ENCODE assay signal across 29 cellular contexts in the genomic region with DNA sequence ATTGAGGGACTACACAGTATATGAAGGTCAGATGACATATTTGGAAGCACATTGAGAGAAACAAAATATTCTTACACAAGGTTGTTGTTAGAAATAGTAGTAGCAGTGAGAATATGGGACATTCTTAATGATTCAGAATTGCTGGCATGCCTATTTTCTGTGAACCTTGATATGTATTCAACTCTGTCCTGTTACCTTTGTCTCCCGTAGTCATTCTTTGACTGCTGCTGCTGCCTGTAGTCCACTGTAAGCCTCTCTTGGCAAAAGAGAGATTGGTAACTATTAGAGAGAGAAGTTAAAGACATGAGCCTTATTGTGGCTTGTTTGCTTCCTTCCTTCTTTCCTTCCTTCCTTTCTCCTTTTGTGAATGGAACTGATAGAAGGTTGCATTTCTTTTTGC.
A peak's percentile ranks its signal among the peaks of the same experiment; 100 is the strongest.
DNase-seq lines count a peak whose midpoint lies in the region; ATAC-seq and TF ChIP-seq lines count a peak whose summit lies in the region.
"Had no signal": no experiment of that assay in that cellular context is flagged by ENCODE, and none has a peak within 500 bp of the region (broad histone marks: within the 10 kb centered on the region; RNA-seq: fewer than 3 reads in every experiment).

No MANE protein-coding gene starts in this region.

- H3K9me3 ChIP-seq in neural progenitor cell (ENCODE audit: low read depth) (no peaks in the 10 kb centered on the region), thyroid gland (no peaks in the 10 kb centered on the region), prostate gland (no peaks in the 10 kb centered on the region)
- H3K9me3 ChIP-seq: left lung, MG63 had no signal

- H3K4me3 ChIP-seq in neural progenitor cell (no peak overlapping the region), thyroid gland (replicated peaks in 1 of 3) (no peak overlapping the region), prostate gland (no peak overlapping the region)
- H3K4me3 ChIP-seq: GM12878, K562, left lung, MG63, PC-9 had no signal

- no peaks in the 10 kb centered on the region for H3K27me3 ChIP-seq in neural progenitor cell
- no peaks in the 10 kb centered on the region for H3K27me3 ChIP-seq in thyroid gland
- H3K27me3 ChIP-seq in prostate gland (replicated peaks; ENCODE audit: insufficient read depth): no peaks in the 10 kb centered on the region
- H3K27me3 ChIP-seq: left lung, MG63 had no signal

- H3K4me1 Mint-ChIP-seq in WTC11 (peaks cover 50% of the 10 kb centered on the region), neural progenitor cell (peaks cover 6% of the 10 kb centered on the region), type B pancreatic cell (ENCODE audit: unreplicated experiment) (peaks cover 18% of the 10 kb centered on the region)

- H3K27me3 Mint-ChIP-seq in WTC11 (ENCODE audit: low read depth): no peaks in the 10 kb centered on the region
- H3K27me3 Mint-ChIP-seq in neural progenitor cell (ENCODE audit: insufficient read depth, low read depth): no peaks in the 10 kb centered on the region
- no peaks in the 10 kb centered on the region for H3K27me3 Mint-ChIP-seq in type B pancreatic cell
- H3K27me3 Mint-ChIP-seq: activated naive CD8-positive, alpha-beta T cell treated with anti-CD3 and anti-CD28 coated beads, Interleukin-2, amount 10 ng/mL, durations not matched to agents 7 days and 5 days; CD8-positive, alpha-beta memory T cell; effector memory CD8-positive, alpha-beta T cell had no signal

- H3K27ac Mint-ChIP-seq in WTC11: peak overlapping the region; percentile 52; the same call in 1 of the 2 replicates
- H3K27ac Mint-ChIP-seq in neural progenitor cell: peak overlapping the region; percentile 57
- H3K27ac Mint-ChIP-seq in type B pancreatic cell: no peak overlapping the region
- H3K27ac Mint-ChIP-seq: activated naive CD8-positive, alpha-beta T cell treated with anti-CD3 and anti-CD28 coated beads, Interleukin-2, amount 10 ng/mL, durations not matched to agents 7 days and 5 days; effector memory CD8-positive, alpha-beta T cell had no signal

- H3K4me1 ChIP-seq in neural progenitor cell (peaks cover 24% of the 10 kb centered on the region), thyroid gland (peaks cover 5 to 8% of the 10 kb centered on the region in 2 donors), prostate gland (replicated peaks) (no peaks in the 10 kb centered on the region)

- peaks cover 98% of the 10 kb centered on the region for H4K20me1 ChIP-seq in neural progenitor cell (ENCODE audit: low read depth)

- no peak for TF ChIP-seq POLR2A in thyroid gland (IDR thresholded peaks at IDR 0.05)
- TF ChIP-seq POLR2A in prostate gland (IDR thresholded peaks at IDR 0.05): no peak

- no peak overlapping the region for H2AFZ ChIP-seq in neural progenitor cell (replicated peaks)
- H2AFZ ChIP-seq: PC-9 had no signal

- H3K9me3 Mint-ChIP-seq in WTC11: no peaks in the 10 kb centered on the region
- no peaks in the 10 kb centered on the region for H3K9me3 Mint-ChIP-seq in neural progenitor cell
- no peaks in the 10 kb centered on the region for H3K9me3 Mint-ChIP-seq in type B pancreatic cell
- H3K9me3 Mint-ChIP-seq: activated naive CD8-positive, alpha-beta T cell treated with anti-CD3 and anti-CD28 coated beads, Interleukin-2, amount 10 ng/mL, durations not matched to agents 7 days and 5 days; CD8-positive, alpha-beta memory T cell; effector memory CD8-positive, alpha-beta T cell had no signal

- no peak overlapping the region for H3K9ac ChIP-seq in neural progenitor cell

- WGBS in thyroid gland, 2 donors: 68 to 76% methylated on average over 1 of the region's 1 CpG
- 72% methylated on average over 1 of the region's 1 CpG for WGBS in prostate gland

- H3K4me3 Mint-ChIP-seq in WTC11: no peak overlapping the region
- no peak overlapping the region for H3K4me3 Mint-ChIP-seq in neural progenitor cell
- no peak overlapping the region for H3K4me3 Mint-ChIP-seq in type B pancreatic cell
- H3K4me3 Mint-ChIP-seq: activated naive CD8-positive, alpha-beta T cell treated with anti-CD3 and anti-CD28 coated beads, Interleukin-2, amount 10 ng/mL, durations not matched to agents 7 days and 5 days; CD8-positive, alpha-beta memory T cell; effector memory CD8-positive, alpha-beta T cell had no signal

- H3K36me3 Mint-ChIP-seq in WTC11 (no peaks in the 10 kb centered on the region), neural progenitor cell (peaks cover 9% of the 10 kb centered on the region), type B pancreatic cell (no peaks in the 10 kb centered on the region)
- H3K36me3 Mint-ChIP-seq: CD8-positive, alpha-beta memory T cell had no signal

- peaks cover 10% of the 10 kb centered on the region for H3F3A ChIP-seq in neural progenitor cell (ENCODE audit: low read depth)

- no peaks in the 10 kb centered on the region for H3K36me3 ChIP-seq in neural progenitor cell
- H3K36me3 ChIP-seq in thyroid gland: no peaks in the 10 kb centered on the region
- H3K36me3 ChIP-seq in prostate gland: no peaks in the 10 kb centered on the region
- H3K36me3 ChIP-seq: left lung, MG63 had no signal

- in situ Hi-C loops in KBM-7 (cut with MboI; ENCODE audit: low pct_unique_long_range_greater_than_20kb, low sequenced_read_pairs): no loop called here

- H3K79me2 ChIP-seq in neural progenitor cell (ENCODE audit: low read depth): peaks cover 100% of the 10 kb centered on the region

- H3K27ac ChIP-seq in neural progenitor cell: no peak overlapping the region
- no peak overlapping the region for H3K27ac ChIP-seq in thyroid gland
- H3K27ac ChIP-seq in prostate gland: no peak overlapping the region
- H3K27ac ChIP-seq: left lung, PC-9 had no signal

- CTCF ChIA-PET in WTC11 (lab: Charles Lee): no interaction called here

- TF ChIP-seq CTCF in WTC11 (IDR thresholded peaks at IDR 0.05) (no peak), neural progenitor cell (IDR thresholded peaks at IDR 0.05) (no peak), type B pancreatic cell (conservative IDR thresholded peaks at IDR 0.05) (no peak), thyroid gland (IDR thresholded peaks at IDR 0.05) (no peak), prostate gland (IDR thresholded peaks at IDR 0.05) (no peak)

- no peak for ATAC-seq in WTC11
- ATAC-seq: effector memory CD8-positive, alpha-beta T cell; GM12878; K562; left lung; SK-N-SH treated with all-trans-retinoic acid at 6 μM for 48 hours had no signal

- H3K4me2 ChIP-seq in neural progenitor cell: no peak overlapping the region
- H3K4me2 ChIP-seq: PC-9 had no signal

- POLR2A ChIA-PET in WTC11 (lab: Charles Lee): no interaction called here

- peak; percentile 8 for DNase-seq in SKM-1 treated with dmso at 0.1 percent for 144 hours (lab: John Stamatoyannopoulos, UW; ENCODE audit: unreplicated experiment)
- DNase-seq in SKM-1 (lab: John Stamatoyannopoulos, UW; ENCODE audit: unreplicated experiment): no peak
- DNase-seq in KBM-7: peak; percentile 18
- DNase-seq in WTC11 (ENCODE audit: low spot score): no peak
- DNase-seq in neural progenitor cell (ENCODE audit: low spot score): peak; percentile 10
- DNase-seq in type B pancreatic cell (ENCODE audit: extremely low spot score, unreplicated experiment): no peak
- DNase-seq in thyroid gland: no peak
- no peak for DNase-seq in prostate gland (ENCODE audit: low spot score)
- DNase-seq: 8988T; activated CD4-positive, alpha-beta T cell treated with anti-CD3 and anti-CD28 coated beads for 48 hours; activated CD8-positive, alpha-beta memory T cell treated with anti-CD3 and anti-CD28 coated beads for 24 hours; activated naive CD8-positive, alpha-beta T cell treated with anti-CD3 and anti-CD28 coated beads, Interleukin-2, amount 10 ng/mL, durations not matched to agents 7 days and 5 days; activated T-cell treated with anti-CD3 and anti-CD28 coated beads for 4 hours; aorta; caudate nucleus; CD8-positive, alpha-beta memory T cell; cortex of kidney; effector memory CD8-positive, alpha-beta T cell; glutamatergic neuron; left lung; MG63; NCI-H1417 treated with DMSO at 0.1 percent for 48 hours; NCI-H2081; NCI-H524 treated with DMSO at 0.1 percent for 48 hours; PC-9; stimulated activated CD4-positive, alpha-beta T cell treated with anti-CD3 and anti-CD28 coated beads, Interleukin-4, amount 100 ng/mL, for 4 hours had no signal

- intact Hi-C loops in thyroid gland (cut with DNase I): no loop called here
- intact Hi-C loops in prostate gland (cut with DNase I): no loop called here

TF ChIP-seq in WTC11, 78 proteins besides CTCF, POLR2A, EP300 and RAD21 (continues in another document):
- TF ChIP-seq, protein P1, sequence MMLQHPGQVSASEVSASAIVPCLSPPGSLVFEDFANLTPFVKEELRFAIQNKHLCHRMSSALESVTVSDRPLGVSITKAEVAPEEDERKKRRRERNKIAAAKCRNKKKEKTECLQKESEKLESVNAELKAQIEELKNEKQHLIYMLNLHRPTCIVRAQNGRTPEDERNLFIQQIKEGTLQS (CRISPR knock-in tag; conservative IDR thresholded peaks at IDR 0.05): no peak
- TF ChIP-seq ELF4 (CRISPR knock-in tag; IDR thresholded peaks at IDR 0.05; ENCODE audit: low read depth): no peak
- TF ChIP-seq MLX (CRISPR knock-in tag; IDR thresholded peaks at IDR 0.05): no peak
- TF ChIP-seq HMGA2 (CRISPR knock-in tag; IDR thresholded peaks at IDR 0.05): no peak
- no peak for TF ChIP-seq TEAD1 (CRISPR knock-in tag; IDR thresholded peaks at IDR 0.05)
- TF ChIP-seq ZNF423 (CRISPR knock-in tag; IDR thresholded peaks at IDR 0.05): no peak
- TF ChIP-seq GRHL2 (CRISPR knock-in tag; IDR thresholded peaks at IDR 0.05; ENCODE audit: insufficient replicate concordance, severe bottlenecking): no peak
- no peak for TF ChIP-seq NFATC4 (CRISPR knock-in tag; IDR thresholded peaks at IDR 0.05)

Comparison
In these comparisons a context has a peak if more than half of its experiments do, and no peak if none do; other contexts are left out.
1. DNase-seq: peak in SKM-1 treated with dmso at 0.1 percent for 144 hours (single experiment), KBM-7 (single experiment) and neural progenitor cell (single experiment); none in SKM-1 (single experiment), WTC11 (single experiment), type B pancreatic cell (single experiment), thyroid gland (0 of 2) and prostate gland (single experiment).